22 cellular contexts compared by ENCODE assay signal in the genomic region with DNA sequence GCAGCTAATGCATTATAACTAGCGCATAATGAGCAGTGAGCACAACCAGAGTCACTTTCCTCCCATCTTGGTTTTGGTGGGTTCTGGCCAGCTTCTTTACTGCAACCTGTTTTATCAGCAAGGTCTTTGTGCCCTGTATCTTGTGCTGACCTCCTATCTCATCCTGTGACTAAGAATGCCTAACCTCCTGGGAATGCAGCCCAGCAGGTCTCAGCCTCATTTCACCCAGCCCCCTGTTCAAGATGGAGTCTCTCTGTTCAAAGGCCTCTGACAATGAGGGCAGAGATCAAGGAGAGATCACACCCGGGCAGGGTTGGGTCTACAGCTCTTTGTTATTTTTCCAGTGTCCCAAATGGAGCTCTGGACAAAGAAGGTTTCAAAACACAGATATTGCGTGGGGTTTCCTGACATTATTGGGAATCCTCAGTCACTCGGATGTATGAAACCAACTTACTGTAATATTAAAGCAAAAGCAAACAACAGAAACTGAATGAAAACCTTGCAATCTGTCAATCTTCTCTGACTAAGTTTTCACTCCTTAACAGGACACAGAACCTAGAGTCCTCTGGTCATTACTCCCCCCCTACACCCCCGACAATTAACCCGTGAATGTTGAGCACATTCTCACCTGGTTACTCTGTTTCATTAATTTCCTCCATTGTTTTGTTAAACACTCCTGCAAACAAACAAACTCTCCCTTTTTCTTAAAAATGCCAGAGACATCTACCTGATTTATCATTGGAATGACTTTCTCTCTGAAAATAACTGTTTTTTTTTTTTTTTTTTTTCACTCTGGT.
"Had no signal": no experiment of that assay in that cellular context is flagged by ENCODE, and none has a peak within 500 bp of the region (broad histone marks: within the 10 kb centered on the region; RNA-seq: fewer than 3 reads in every experiment).

No MANE protein-coding gene starts in this region.

- H3K36me3 ChIP-seq: esophagus muscularis mucosa, thyroid gland, uterus had no signal

- H3K27ac ChIP-seq: body of pancreas, coronary artery, esophagus muscularis mucosa, thyroid gland, uterus had no signal

- H3K4me3 ChIP-seq: body of pancreas, coronary artery, esophagus muscularis mucosa, mucosa of descending colon, thyroid gland, uterus had no signal

- DNase-seq: activated CD4-positive, alpha-beta T cell treated with anti-CD3 and anti-CD28 coated beads for 48 hours; activated CD8-positive, alpha-beta memory T cell treated with anti-CD3 and anti-CD28 coated beads, Interleukin-2, amount 50 U/mL, for 4 hours; activated CD8-positive, alpha-beta T cell treated with anti-CD3 and anti-CD28 coated beads, Interleukin-2, amount 10 ng/mL, durations not matched to agents 7 days and 5 days; activated effector memory CD4-positive, alpha-beta T cell treated with anti-CD3 and anti-CD28 coated beads, Interleukin-2, amount 50 U/mL, for 16 hours; activated T-cell treated with anti-CD3 and anti-CD28 coated beads, Interleukin-2, amount 50 U/mL, for 48 hours; amniotic stem cell; body of pancreas; central memory CD4-positive, alpha-beta T cell; mammary epithelial cell; mucosa of descending colon; naive thymus-derived CD4-positive, alpha-beta T cell; posterior cingulate gyrus; stimulated activated CD4-positive, alpha-beta T cell treated with anti-CD3 and anti-CD28 coated beads, Interleukin-15, amount 100 ng/mL, for 24 hours; stimulated activated CD4-positive, alpha-beta T cell treated with anti-CD3 and anti-CD28 coated beads, Interleukin-4, amount 100 ng/mL, for 1 hour; stimulated activated naive B cell treated with anti-CD40 and anti-IgM and Interleukin-4, amounts not matched to agents 10 μg/mL and 1 μg/mL and 100 μg/mL, for 72 hours; T-helper 2 cell; thyroid gland; uterus had no signal

- H3K27ac Mint-ChIP-seq: activated CD8-positive, alpha-beta T cell treated with anti-CD3 and anti-CD28 coated beads, Interleukin-2, amount 10 ng/mL, durations not matched to agents 7 days and 5 days; naive thymus-derived CD4-positive, alpha-beta T cell; stimulated activated naive B cell treated with anti-CD40 and anti-IgM and Interleukin-4, amounts not matched to agents 10 μg/mL and 1 μg/mL and 100 μg/mL, for 72 hours had no signal

- H3K9me3 ChIP-seq: body of pancreas, esophagus muscularis mucosa, mucosa of descending colon, thyroid gland, uterus had no signal

- H3K27me3 ChIP-seq: body of pancreas, esophagus muscularis mucosa, thyroid gland had no signal

- H3K9me3 Mint-ChIP-seq: activated naive CD4-positive, alpha-beta T cell treated with anti-CD3 and anti-CD28 coated beads, Interleukin-2, amount 50 U/mL, for 72 hours; stimulated activated naive B cell treated with anti-CD40 and anti-IgM and Interleukin-4, amounts not matched to agents 10 μg/mL and 1 μg/mL and 100 μg/mL, for 72 hours had no signal

- H3K4me1 Mint-ChIP-seq: naive thymus-derived CD4-positive, alpha-beta T cell; stimulated activated naive B cell treated with anti-CD40 and anti-IgM and Interleukin-4, amounts not matched to agents 10 μg/mL and 1 μg/mL and 100 μg/mL, for 72 hours had no signal

- ATAC-seq: activated CD8-positive, alpha-beta T cell treated with anti-CD3 and anti-CD28 coated beads, Interleukin-2, amount 10 ng/mL, durations not matched to agents 7 days and 5 days; activated naive CD4-positive, alpha-beta T cell treated with anti-CD3 and anti-CD28 coated beads, Interleukin-2, amount 50 U/mL, for 72 hours; body of pancreas; left lobe of liver; mucosa of descending colon; naive thymus-derived CD4-positive, alpha-beta T cell; stimulated activated naive B cell treated with anti-CD40 and anti-IgM and Interleukin-4, amounts not matched to agents 10 μg/mL and 1 μg/mL and 100 μg/mL, for 72 hours had no signal

- H3K36me3 Mint-ChIP-seq: activated naive CD4-positive, alpha-beta T cell treated with anti-CD3 and anti-CD28 coated beads, Interleukin-2, amount 50 U/mL, for 72 hours; naive thymus-derived CD4-positive, alpha-beta T cell; stimulated activated naive B cell treated with anti-CD40 and anti-IgM and Interleukin-4, amounts not matched to agents 10 μg/mL and 1 μg/mL and 100 μg/mL, for 72 hours had no signal

- H3K27me3 Mint-ChIP-seq: naive thymus-derived CD4-positive, alpha-beta T cell had no signal

- H3K4me1 ChIP-seq: body of pancreas, esophagus muscularis mucosa, thyroid gland, uterus had no signal

- H3K4me3 Mint-ChIP-seq: activated CD8-positive, alpha-beta T cell treated with anti-CD3 and anti-CD28 coated beads, Interleukin-2, amount 10 ng/mL, durations not matched to agents 7 days and 5 days; naive thymus-derived CD4-positive, alpha-beta T cell; stimulated activated naive B cell treated with anti-CD40 and anti-IgM and Interleukin-4, amounts not matched to agents 10 μg/mL and 1 μg/mL and 100 μg/mL, for 72 hours had no signal
